In genomic region chr19:2255982-2256685, GRCh38 we compare ENCODE assay signal across 13 cellular contexts. TPM values are rescaled to one million over a fixed set of nuclear protein-coding genes. Genes with fewer than 3 reads are reported as not detected.
A peak's percentile ranks its signal among the peaks of the same experiment; 100 is the strongest.
DNase-seq lines count a peak whose midpoint lies in the region; ATAC-seq, FAIRE-seq and TF ChIP-seq lines count a peak whose summit lies in the region.
"Had no signal": no experiment of that assay in that cellular context is flagged by ENCODE, and none has a peak within 500 bp of the region (broad histone marks: within the 10 kb centered on the region; RNA-seq: fewer than 3 reads in every experiment).

Gene JSRP1 (minus strand): TSS chr19:2256417. CDS start chr19:2255314, 1,103 bp downstream.

- H3K27me3 ChIP-seq in K562 (ENCODE audit: control insufficient read depth in 2 of 2, insufficient read depth in 2 of 2, low read length in 2 of 2): no peaks in the 10 kb centered on the region
- peaks cover 7 to 32% (median 29%) of the 10 kb centered on the region in 7 donors for H3K27me3 ChIP-seq in spleen (replicated peaks in 1 of 7)

- H3K27ac ChIP-seq in K562 (ENCODE audit: extremely low read depth, low read depth, low read length): no peak within 1 kb of the TSS
- peak within 1 kb of the TSS in 5 of 8 donors; percentile 83 to 92 (median 87) for H3K27ac ChIP-seq in spleen

- H3K36me3 Mint-ChIP-seq in activated naive CD4-positive, alpha-beta T cell treated with anti-CD3 and anti-CD28 coated beads, Interleukin-2, amount 50 U/mL, for 24 hours: no peaks in the 10 kb centered on the region

- peak within 1 kb of the TSS; percentile 41 for H3K27ac Mint-ChIP-seq in activated naive CD4-positive, alpha-beta T cell treated with anti-CD3 and anti-CD28 coated beads, Interleukin-2, amount 50 U/mL, for 24 hours

- CTCF ChIA-PET in K562 (lab: Yijun Ruan, JAX; ENCODE audit: low intra/inter-chr PET ratio): no interaction called here

- H3K36me3 ChIP-seq in K562 (ENCODE audit: control insufficient read depth, insufficient read depth, low read length): no peaks in the 10 kb centered on the region
- no peaks in the 10 kb centered on the region for H3K36me3 ChIP-seq in spleen

- DNase-seq in activated naive CD4-positive, alpha-beta T cell treated with anti-CD3 and anti-CD28 coated beads, Interleukin-2, amount 50 U/mL, for 16 hours: no peak
- DNase-seq in NCI-H82 (lab: John Stamatoyannopoulos, UW) (peak; percentile 75), K562 (ENCODE audit: extremely low read depth in 1 of 4, low spot score in 3 of 4) (no peak), spleen (no peak), NCI-H2081 (lab: John Stamatoyannopoulos, UW) (no peak), NCI-H1930 (lab: John Stamatoyannopoulos, UW) (no peak)
- DNase-seq: aorta; effector CD8-positive, alpha-beta T cell; mammary epithelial cell; NCI-H1105 had no signal

- 76% methylated on average over 23 of the region's 24 CpGs for WGBS in K562 (ENCODE audit: insufficient coverage, low coverage, missing lambda C conversion rate)
- WGBS in spleen, 5 donors: 70 to 80% (median 73%) methylated on average over 18 to 24 of the region's 24 CpGs

- H3K4me3 Mint-ChIP-seq in activated naive CD4-positive, alpha-beta T cell treated with anti-CD3 and anti-CD28 coated beads, Interleukin-2, amount 50 U/mL, for 24 hours: no peak within 1 kb of the TSS

- H3K4me2 ChIP-seq in K562 (ENCODE audit: insufficient read depth, low read length): no peak within 1 kb of the TSS
- H3K4me2 ChIP-seq: smooth muscle cell had no signal

- H3K79me2 ChIP-seq in K562 (ENCODE audit: control insufficient read depth, insufficient read depth, low read length): no peaks in the 10 kb centered on the region

- intact Hi-C loops in K562 (cut with micrococcal nuclease): no loop called here
- intact Hi-C loops in spleen (cut with DNase I; ENCODE audit: low total_unique reads): no loop called here

- peak within 1 kb of the TSS in 1 of 2 experiments; percentile 58; a peak in 2 of 4 replicates for H3K9ac ChIP-seq in K562 (ENCODE audit: insufficient read depth in 1 of 2, low read depth in 2 of 2, low read length in 2 of 2)

- TF ChIP-seq RAD21 in K562 (CRISPR knock-in tag; conservative IDR thresholded peaks at IDR 0.05 in 1 of 2, IDR thresholded peaks at IDR 0.05 in 1 of 2): no peak

- no peak for TF ChIP-seq EP300 in K562 (IDR thresholded peaks at IDR 0.05; ENCODE audit: low read length)

- H4K20me1 ChIP-seq in K562 (replicated peaks; ENCODE audit: control insufficient read depth, insufficient read depth, low read length): no peaks in the 10 kb centered on the region

- H3K27me3 Mint-ChIP-seq in activated naive CD4-positive, alpha-beta T cell treated with anti-CD3 and anti-CD28 coated beads, Interleukin-2, amount 50 U/mL, for 24 hours: no peaks in the 10 kb centered on the region

- peaks cover 30% of the 10 kb centered on the region for H3K4me1 Mint-ChIP-seq in activated naive CD4-positive, alpha-beta T cell treated with anti-CD3 and anti-CD28 coated beads, Interleukin-2, amount 50 U/mL, for 24 hours

- TF ChIP-seq CTCF in K562 (IDR thresholded peaks at IDR 0.05 in 2 of 3, conservative IDR thresholded peaks at IDR 0.05 in 1 of 3; ENCODE audit: insufficient read depth in 2 of 3, low read depth in 1 of 3, low read length in 3 of 3): no peak
- no peak for TF ChIP-seq CTCF in spleen (IDR thresholded peaks at IDR 0.05 in 8 of 11, conservative IDR thresholded peaks at IDR 0.05 in 3 of 11)

- POLR2A ChIA-PET in K562 (lab: Yijun Ruan, JAX): interaction anchor here (0.6 to 1.5 kb wide), 2 partner anchors 14 to 16 kb away, joined by 3 to 6 read pairs; no protein-coding TSS in a partner anchor

- no peak for ATAC-seq in K562
- ATAC-seq in GM19351 (IDR thresholded peaks at IDR 0.05; ENCODE audit: unreplicated experiment): no peak

- H3K4me1 ChIP-seq in K562 (replicated peaks in 1 of 2; ENCODE audit: control insufficient read depth in 2 of 2, insufficient read depth in 2 of 2, low read length in 2 of 2): peaks cover 5 to 52% of the 10 kb centered on the region in 2 experiments; a peak in 3 of 5 replicates
- peaks cover 27 to 95% (median 62%) of the 10 kb centered on the region in 6 donors for H3K4me1 ChIP-seq in spleen

- TF ChIP-seq POLR2A in K562 (conservative IDR thresholded peaks at IDR 0.05): no peak
- no peak for TF ChIP-seq POLR2A in spleen (IDR thresholded peaks at IDR 0.05)

- no peak for FAIRE-seq in K562 (lab: Jason Lieb, UNC)

- H3K9me1 ChIP-seq in K562 (ENCODE audit: control insufficient read depth, insufficient read depth, low read length): no peaks in the 10 kb centered on the region

- H3K4me3 ChIP-seq in K562 (no peak within 1 kb of the TSS), spleen (peak within 1 kb of the TSS in 1 of 8 donors; percentile 1)
- H3K4me3 ChIP-seq: smooth muscle cell had no signal

- in situ Hi-C loops in K562 (cut with MboI): no loop called here

- no peaks in the 10 kb centered on the region for H3K9me3 Mint-ChIP-seq in activated naive CD4-positive, alpha-beta T cell treated with anti-CD3 and anti-CD28 coated beads, Interleukin-2, amount 50 U/mL, for 24 hours

- H2AFZ ChIP-seq in K562 (ENCODE audit: low read depth, low read length): no peak within 1 kb of the TSS

- H3K9me3 ChIP-seq in K562 (replicated peaks; ENCODE audit: control insufficient read depth, insufficient read depth, low read depth, low read length) (no peaks in the 10 kb centered on the region), spleen (no peaks in the 10 kb centered on the region)

- BruUV-seq in K562 (replicated peaks; lab: Mats Ljungman, UMichigan): no TSS peak

TF ChIP-seq in K562, 482 proteins besides CTCF, POLR2A, EP300 and RAD21:
- TF ChIP-seq TCF7L2 (IDR thresholded peaks at IDR 0.05; ENCODE audit: low read depth, low read length): no peak
- peak; percentile 2; the same call in 1 of the 2 replicates for TF ChIP-seq ZBTB7A (IDR thresholded peaks at IDR 0.05; ENCODE audit: borderline replicate concordance, control insufficient read depth, low read depth, low read length)
- peak; percentile 84 for TF ChIP-seq ZBTB33 (CRISPR knock-in tag; IDR thresholded peaks at IDR 0.05)
- no peak for TF ChIP-seq BCL6 (CRISPR knock-in tag; IDR thresholded peaks at IDR 0.05)
- no peak for TF ChIP-seq ZNF253 (CRISPR knock-in tag; conservative IDR thresholded peaks at IDR 0.05)
- TF ChIP-seq ETV5 (CRISPR knock-in tag; IDR thresholded peaks at IDR 0.05; ENCODE audit: low read depth): no peak
- TF ChIP-seq JUNB (CRISPR knock-in tag; conservative IDR thresholded peaks at IDR 0.05): no peak
- no peak for TF ChIP-seq SAFB2 (IDR thresholded peaks at IDR 0.05; ENCODE audit: borderline replicate concordance, low read depth, low read length, severe bottlenecking)
- TF ChIP-seq DNMT1 (IDR thresholded peaks at IDR 0.05): no peak
- no peak for TF ChIP-seq FOXP1 (CRISPR knock-in tag; IDR thresholded peaks at IDR 0.05)
TF ChIP-seq in K562: peak in this region for 2.

RNA-seq across cellular contexts. Expression of gene JSRP1, which starts in this region (rescaled TPM):
- total RNA-seq in K562 (2011; cell fraction: chromatin; rRNA removed; ENCODE audit: low replicate concordance): 1.7 TPM in 1 of 2 replicates, not detected in the other
- total RNA-seq in K562 (2011; cell fraction: nucleolus; rRNA removed): 0.92 TPM in 1 of 2 replicates, not detected in the other
- total RNA-seq in K562 (2011; cell fraction: nucleoplasm; rRNA removed): 2.7 TPM in 1 of 2 replicates, not detected in the other
- total RNA-seq in K562 (2014; rRNA removed): 0.29 TPM in 1 of 2 replicates, not detected in the other
- total RNA-seq in K562 (2014; rRNA removed; fragmentation: Illumina TruSeq; extraction: Trizol): 0.40 and 0.45 TPM in 2 replicates
- total RNA-seq in K562 (2015; rRNA removed; fragmentation: Illumina TruSeq; extraction: Trizol): 0.51 and 0.57 TPM in 2 replicates
- total RNA-seq in K562 (2021): 0.58 and 0.78 TPM in 2 replicates
- polyA plus RNA-seq in K562 (2011; rRNA removed): not detected in 2 replicates
- 0.09 TPM in 1 of 2 replicates, not detected in the other for polyA plus RNA-seq in K562 (2011; cell fraction: cytosol; rRNA removed)
- polyA plus RNA-seq in K562 (2011; cell fraction: nucleus; rRNA removed): 0.58 TPM in 1 of 2 replicates, not detected in the other
- polyA plus RNA-seq in K562 (2012): 2.3 and 2.7 TPM in 2 replicates
- polyA plus RNA-seq in K562 (2014; fragmentation: Illumina TruSeq; extraction: Trizol): not detected in 2 replicates
- under 1 TPM in 1 of 2 experiments, not detected in 1; 0.08 TPM for polyA plus RNA-seq in K562 (2014; fragmentation: Nextera tagmentation; extraction: Ambion mirVana)
- 1.2 and 2.1 TPM in 2 replicates for polyA plus RNA-seq in K562 (2014; rRNA removed)
- polyA minus RNA-seq in K562 (2011; rRNA and poly(A)+ RNA removed): 0.63 TPM in 1 of 2 replicates, not detected in the other
- polyA minus RNA-seq in K562 (2011; cell fraction: cytosol; rRNA and poly(A)+ RNA removed): not detected in 2 replicates
- polyA minus RNA-seq in K562 (2011; cell fraction: nucleus; rRNA and poly(A)+ RNA removed): 1.00 TPM in 1 of 2 replicates, not detected in the other
- 1 to 10 TPM; 1.2 to 4.8 (median 3.4) TPM for total RNA-seq in spleen
- 1 to 10 TPM; 1.2 to 3.0 (median 2.8) TPM for polyA plus RNA-seq in spleen
- total RNA-seq: smooth muscle cell had no signal
- polyA plus RNA-seq: mammary epithelial cell, smooth muscle cell had no signal
